In genomic region chr4:59412739-59413138, GRCh38 we compare ENCODE assay signal across 26 cellular contexts.
"Had no signal": no experiment of that assay in that cellular context is flagged by ENCODE, and none has a peak within 500 bp of the region (broad histone marks: within the 10 kb centered on the region; RNA-seq: fewer than 3 reads in every experiment).

No MANE protein-coding gene starts in this region.

- H3K4me3 ChIP-seq: body of pancreas, breast epithelium, SJSA1 had no signal

- H3K9me3 ChIP-seq: body of pancreas, breast epithelium, SJSA1 had no signal

- ATAC-seq: activated CD4-positive, alpha-beta T cell treated with anti-CD3 and anti-CD28 coated beads for 36 hours; activated CD4-positive, CD25-positive, alpha-beta regulatory T cell treated with anti-CD3 and anti-CD28 coated beads, Interleukin-2, amount 50 U/mL, for 24 hours; activated CD8-positive, alpha-beta T cell treated with anti-CD3 and anti-CD28 coated beads, Interleukin-2, amount 10 ng/mL, durations not matched to agents 7 days and 5 days; body of pancreas; Panc1; WTC11 had no signal

- H3K4me1 ChIP-seq: body of pancreas, breast epithelium, SJSA1 had no signal

- DNase-seq: activated CD4-positive, alpha-beta T cell treated with anti-CD3 and anti-CD28 coated beads for 36 hours; activated CD4-positive, alpha-beta T cell treated with anti-CD3 and anti-CD28 coated beads, Interleukin-2, amount 10 ng/mL, durations not matched to agents 7 days and 5 days; activated CD4-positive, alpha-beta T cell treated with anti-CD3 and anti-CD28 coated beads, Interleukin-2, amount 50 U/mL, for 48 hours; activated CD8-positive, alpha-beta T cell treated with anti-CD3 and anti-CD28 coated beads, Interleukin-2, amount 10 ng/mL, durations not matched to agents 7 days and 5 days; activated gamma-delta T cell; activated naive CD4-positive, alpha-beta T cell treated with Interleukin-2 at 50 U/mL for 16 hours; activated naive CD8-positive, alpha-beta T cell treated with anti-CD3 and anti-CD28 coated beads, Interleukin-2, amount 10 ng/mL, durations not matched to agents 7 days and 5 days; activated T-cell treated with anti-CD3 and anti-CD28 coated beads, Interleukin-2, amount 50 U/mL, for 24 hours; body of pancreas; Karpas-422; NCI-H1105 treated with DMSO at 0.1 percent for 48 hours; NCI-H1436; NCI-H1694; NCI-H1930; NCI-H2081 treated with DMSO at 0.1 percent for 48 hours; NCI-H226; NCI-H524 treated with DMSO at 0.1 percent for 48 hours; OCI-M1; SHP77 treated with DMSO at 0.1 percent for 48 hours had no signal

- FAIRE-seq: astrocyte, TTC549 had no signal

- H3K27me3 ChIP-seq: body of pancreas, breast epithelium, SJSA1 had no signal

- H3K27ac ChIP-seq: body of pancreas, breast epithelium, SJSA1 had no signal

- H3K36me3 ChIP-seq: breast epithelium, SJSA1 had no signal
